ENCODE assay signal across 14 cellular contexts in the genomic region with DNA sequence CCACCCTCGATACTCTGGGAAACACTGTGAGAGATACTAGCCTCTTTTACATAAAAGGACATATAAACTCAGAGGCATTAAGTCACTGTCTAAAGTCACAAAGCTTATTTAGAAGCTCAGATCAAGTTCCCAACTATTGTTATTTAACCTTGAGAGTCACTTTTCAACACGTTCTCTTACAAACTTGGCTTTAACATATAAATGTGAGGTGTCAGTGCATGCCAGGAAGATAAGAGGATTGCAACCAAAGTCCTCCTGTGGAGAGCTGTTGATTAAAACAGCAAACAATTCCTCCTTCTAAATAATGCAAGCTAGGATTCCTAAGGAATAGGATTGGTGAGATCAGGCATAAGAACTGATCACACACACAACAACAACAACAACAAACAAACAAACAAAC.
"Had no signal": no experiment of that assay in that cellular context is flagged by ENCODE, and none has a peak within 500 bp of the region (broad histone marks: within the 10 kb centered on the region; RNA-seq: fewer than 3 reads in every experiment).

No MANE protein-coding gene starts in this region.

- H3K4me3 ChIP-seq: coronary artery, hepatocyte, suprapubic skin had no signal

- FAIRE-seq: islet of Langerhans, urothelium cell line had no signal

- DNase-seq: activated CD4-positive, alpha-beta T cell treated with anti-CD3 and anti-CD28 coated beads for 48 hours; activated CD8-positive, alpha-beta memory T cell treated with anti-CD3 and anti-CD28 coated beads, Interleukin-2, amount 50 U/mL, for 48 hours; activated CD8-positive, alpha-beta T cell treated with anti-CD3 and anti-CD28 coated beads, Interleukin-2, amount 10 ng/mL, durations not matched to agents 7 days and 5 days; activated naive CD4-positive, alpha-beta T cell; effector CD4-positive, alpha-beta T cell; nephron progenitor cell; stimulated activated CD4-positive, alpha-beta T cell treated with anti-CD3 and anti-CD28 coated beads, Interleukin-2, amount 100 ng/mL, for 48 hours; stimulated activated naive CD8-positive, alpha-beta T cell treated with anti-CD3 and anti-CD28 coated beads, Interleukin-15, Interleukin-2, amounts not matched to agents 100 U/mL and 50 U/mL, for 24 hours had no signal

- H3K27ac Mint-ChIP-seq: activated CD8-positive, alpha-beta T cell treated with anti-CD3 and anti-CD28 coated beads, Interleukin-2, amount 10 ng/mL, durations not matched to agents 7 days and 5 days; activated T-helper 1 cell treated with anti-CD3 and anti-CD28 coated beads, Interleukin-12 subunit alpha, Interleukin-12 subunit beta, Interleukin-2, Interleukin-4 antibody, amounts not matched to agents 30 ng/mL and 10 ng/mL and 1 ng/mL, durations not matched to agents 14 hours and 24 hours and 36 hours; nephron progenitor cell had no signal

- H3K27ac ChIP-seq: hepatocyte, suprapubic skin had no signal

- H3K4me3 Mint-ChIP-seq: activated CD8-positive, alpha-beta T cell treated with anti-CD3 and anti-CD28 coated beads, Interleukin-2, amount 10 ng/mL, durations not matched to agents 7 days and 5 days; activated T-helper 1 cell treated with anti-CD3 and anti-CD28 coated beads, Interleukin-12 subunit alpha, Interleukin-12 subunit beta, Interleukin-2, Interleukin-4 antibody, amounts not matched to agents 30 ng/mL and 10 ng/mL and 1 ng/mL, durations not matched to agents 14 hours and 24 hours and 36 hours; nephron progenitor cell had no signal

- H3K9me3 Mint-ChIP-seq: activated T-helper 1 cell treated with anti-CD3 and anti-CD28 coated beads, Interleukin-12 subunit alpha, Interleukin-12 subunit beta, Interleukin-2, Interleukin-4 antibody, amounts not matched to agents 30 ng/mL and 10 ng/mL and 1 ng/mL, durations not matched to agents 14 hours and 24 hours and 36 hours had no signal

- ATAC-seq: activated CD8-positive, alpha-beta T cell treated with anti-CD3 and anti-CD28 coated beads, Interleukin-2, amount 10 ng/mL, durations not matched to agents 7 days and 5 days; stimulated activated naive CD8-positive, alpha-beta T cell treated with anti-CD3 and anti-CD28 coated beads, Interleukin-15, Interleukin-2, amounts not matched to agents 100 U/mL and 50 U/mL, for 24 hours had no signal

- H3K9me3 ChIP-seq: suprapubic skin had no signal

- H3K4me1 ChIP-seq: suprapubic skin had no signal

- H3K27me3 ChIP-seq: hepatocyte, suprapubic skin had no signal

- H3K36me3 ChIP-seq: suprapubic skin had no signal
